ENCODE assay signal across 10 cellular contexts in genomic region chr15:27358751-27359434, GRCh38.
DNase-seq lines count a peak whose midpoint lies in the region; ATAC-seq and TF ChIP-seq lines count a peak whose summit lies in the region.
"Had no signal": no experiment of that assay in that cellular context is flagged by ENCODE, and none has a peak within 500 bp of the region (broad histone marks: within the 10 kb centered on the region; RNA-seq: fewer than 3 reads in every experiment).

No MANE protein-coding gene starts in this region.

- no peak overlapping the region for H3K27ac Mint-ChIP-seq in progenitor cell of endocrine pancreas
- H3K27ac Mint-ChIP-seq: activated naive CD8-positive, alpha-beta T cell had no signal

- H3K9me3 Mint-ChIP-seq in progenitor cell of endocrine pancreas (ENCODE audit: low read depth): no peaks in the 10 kb centered on the region

- TF ChIP-seq POLR2A in erythroblast (IDR thresholded peaks at IDR 0.05; ENCODE audit: low read length): no peak

- no peak overlapping the region for H3K4me3 ChIP-seq in LNCaP clone FGC (ENCODE audit: low read depth, low read length)

- H3K4me3 Mint-ChIP-seq in progenitor cell of endocrine pancreas (ENCODE audit: low read depth): peak overlapping the region; percentile 57
- H3K4me3 Mint-ChIP-seq: activated naive CD8-positive, alpha-beta T cell had no signal

- DNase-seq in DMS53 (lab: John Stamatoyannopoulos, UW) (peak; percentile 33), DMS53 treated with DMSO at 0.1 percent for 48 hours (lab: John Stamatoyannopoulos, UW; ENCODE audit: unreplicated experiment) (no peak), LNCaP clone FGC (ENCODE audit: low read depth) (no peak), erythroblast (lab: John Stamatoyannopoulos, UW) (peak; percentile 1 to 17), progenitor cell of endocrine pancreas (ENCODE audit: low spot score, unreplicated experiment) (peak; percentile 46), MV-4-11 (lab: John Stamatoyannopoulos, UW) (no peak), NCI-H1930 (lab: John Stamatoyannopoulos, UW) (no peak)
- DNase-seq: 8988T had no signal

- TF ChIP-seq CTCF in LNCaP clone FGC (IDR thresholded peaks at IDR 0.05; ENCODE audit: control insufficient read depth, extremely low read depth, insufficient read depth): peak; percentile 82
- TF ChIP-seq CTCF in progenitor cell of endocrine pancreas (IDR thresholded peaks at IDR 0.05; ENCODE audit: unreplicated experiment): peak; percentile 96

- peaks cover 22% of the 10 kb centered on the region for H3K27me3 Mint-ChIP-seq in progenitor cell of endocrine pancreas

- H3K36me3 Mint-ChIP-seq in progenitor cell of endocrine pancreas (ENCODE audit: insufficient read depth): no peaks in the 10 kb centered on the region
- H3K36me3 Mint-ChIP-seq: activated naive CD8-positive, alpha-beta T cell had no signal

- no peaks in the 10 kb centered on the region for H3K4me1 Mint-ChIP-seq in progenitor cell of endocrine pancreas (ENCODE audit: low read depth)

- ATAC-seq in GM18861 (IDR thresholded peaks at IDR 0.05; ENCODE audit: unreplicated experiment): no peak

Comparison
In these comparisons a context has a peak if more than half of its experiments do, and no peak if none do; other contexts are left out.
1. DNase-seq: peak in DMS53 (single experiment), erythroblast (2 of 2) and progenitor cell of endocrine pancreas (single experiment); none in DMS53 treated with DMSO at 0.1 percent for 48 hours (single experiment), LNCaP clone FGC (single experiment), MV-4-11 (single experiment) and NCI-H1930 (0 of 2).